In genomic region chr5:170501361-170501760, GRCh38 we compare ENCODE assay signal across 21 cellular contexts. TPM values are rescaled to one million over a fixed set of nuclear protein-coding genes. Genes with fewer than 3 reads are reported as not detected.
"Had no signal": no experiment of that assay in that cellular context is flagged by ENCODE, and none has a peak within 500 bp of the region (broad histone marks: within the 10 kb centered on the region; RNA-seq: fewer than 3 reads in every experiment).

No MANE protein-coding gene starts in this region.

- H3K36me3 ChIP-seq: SJSA1 had no signal

- DNase-seq: IMR-90, Kasumi-1, KG1, MM.1S, NCI-H1048, NCI-H1105, NCI-H1417, NCI-H146, NCI-H1694 treated with DMSO at 0.1 percent for 48 hours, NCI-H1930, NCI-H2081, NCI-H2107, NCI-H2227 treated with DMSO at 0.1 percent for 48 hours, NCI-H774, SHP77 treated with DMSO at 0.1 percent for 48 hours had no signal

- H3K4me3 ChIP-seq: SJSA1, SK-N-MC had no signal

- ATAC-seq: HepG2, Right ventricle myocardium inferior had no signal

- H3K27ac ChIP-seq: SJSA1, SK-N-MC had no signal

- H3K27me3 ChIP-seq: SJSA1 had no signal

RNA-seq across cellular contexts. Expression of gene KCNIP1, which starts 2.5 kb away (rescaled TPM):
- total RNA-seq: HepG2, HT1080, IMR-90, NCI-H460, Right ventricle myocardium inferior had no signal
- polyA plus RNA-seq: HepG2, IMR-90 had no signal
